Comparison of ENCODE assay signal across 8 cellular contexts in genomic region chr15:76235186-76235826, GRCh38.
DNase-seq lines count a peak whose midpoint lies in the region; ATAC-seq, FAIRE-seq and TF ChIP-seq lines count a peak whose summit lies in the region.

No MANE protein-coding gene starts in this region.

- no peak overlapping the region for H3K9ac ChIP-seq in mesendoderm (ENCODE audit: low read length)

- H3K79me2 ChIP-seq in mesendoderm (ENCODE audit: control insufficient read depth, insufficient read depth, low read length) = no peaks in the 10 kb centered on the region

- no peak for TF ChIP-seq POLR2A in GM12892 (IDR thresholded peaks at IDR 0.05; ENCODE audit: low read depth, low read length)

- DNase-seq in AML-193 (lab: John Stamatoyannopoulos, UW) (peak; percentile 38 to 61), GM12892 (ENCODE audit: insufficient read length) (no peak), NCI-H526 treated with DMSO at 0.1 percent for 48 hours (lab: John Stamatoyannopoulos, UW) (peak; percentile 49), cerebellar cortex (ENCODE audit: low spot score) (peak; percentile 57), mesendoderm (peak; percentile 61), COLO668 (lab: John Stamatoyannopoulos, UW; ENCODE audit: unreplicated experiment) (no peak), activated T-cell treated with anti-CD3 and anti-CD28 coated beads for 4 hours (no peak)

- no peak overlapping the region for H3K4ac ChIP-seq in mesendoderm (ENCODE audit: low read depth, low read length)

- H3K23ac ChIP-seq in mesendoderm (ENCODE audit: low read length) = no peak overlapping the region

- no peaks in the 10 kb centered on the region for H3K36me3 ChIP-seq in mesendoderm (ENCODE audit: control insufficient read depth, insufficient read depth, low read length)

- no peak overlapping the region for H3K18ac ChIP-seq in mesendoderm (ENCODE audit: low read length)

- H2AK5ac ChIP-seq in mesendoderm (ENCODE audit: low read length) = no peak overlapping the region

- no peak overlapping the region for H2BK15ac ChIP-seq in mesendoderm (replicated peaks; ENCODE audit: low read depth)

- no peaks in the 10 kb centered on the region for H3K27me3 ChIP-seq in mesendoderm (ENCODE audit: insufficient read depth, low read length, poor library complexity)

- no peaks in the 10 kb centered on the region for H3K4me1 ChIP-seq in mesendoderm (ENCODE audit: control insufficient read depth, low read depth, low read length)

- WGBS in mesendoderm (ENCODE audit: extremely low coverage, insufficient coverage, low lambda C conversion rate) = no CpG with 5 or more reads among the region's 3 CpGs

- no peak overlapping the region for H4K5ac ChIP-seq in mesendoderm (ENCODE audit: low read length)

- no peak overlapping the region for H3K56ac ChIP-seq in mesendoderm (ENCODE audit: low read length)

- H3K79me1 ChIP-seq in mesendoderm (ENCODE audit: low read length) = no peaks in the 10 kb centered on the region

- no peak overlapping the region for H2BK120ac ChIP-seq in mesendoderm (ENCODE audit: low read depth, low read length)

- FAIRE-seq in GM12892 (lab: Jason Lieb, UNC) = peak; percentile 68

- H3K4me2 ChIP-seq in mesendoderm (ENCODE audit: low read length) = no peak overlapping the region

- H2BK5ac ChIP-seq in mesendoderm (ENCODE audit: low read length) = no peak overlapping the region

- H3K27ac ChIP-seq in mesendoderm (ENCODE audit: low read depth, low read length) = no peak overlapping the region

- ATAC-seq in HG03354 (IDR thresholded peaks at IDR 0.05; ENCODE audit: poor library complexity, severe bottlenecking, unreplicated experiment) = no peak

- no peak overlapping the region for H3K4me3 ChIP-seq in mesendoderm (ENCODE audit: low read length)

- no peak overlapping the region for H4K8ac ChIP-seq in mesendoderm (ENCODE audit: low read depth, low read length)

Comparison
In these comparisons a context has a peak if more than half of its experiments do, and no peak if none do; other contexts are left out.
1. DNase-seq: peak in AML-193 (2 of 2), NCI-H526 treated with DMSO at 0.1 percent for 48 hours (single experiment), cerebellar cortex (single experiment) and mesendoderm (single experiment); none in GM12892 (single experiment), COLO668 (single experiment) and activated T-cell treated with anti-CD3 and anti-CD28 coated beads for 4 hours (single experiment).